Comparison of ENCODE assay signal across 11 cellular contexts in the genomic region with DNA sequence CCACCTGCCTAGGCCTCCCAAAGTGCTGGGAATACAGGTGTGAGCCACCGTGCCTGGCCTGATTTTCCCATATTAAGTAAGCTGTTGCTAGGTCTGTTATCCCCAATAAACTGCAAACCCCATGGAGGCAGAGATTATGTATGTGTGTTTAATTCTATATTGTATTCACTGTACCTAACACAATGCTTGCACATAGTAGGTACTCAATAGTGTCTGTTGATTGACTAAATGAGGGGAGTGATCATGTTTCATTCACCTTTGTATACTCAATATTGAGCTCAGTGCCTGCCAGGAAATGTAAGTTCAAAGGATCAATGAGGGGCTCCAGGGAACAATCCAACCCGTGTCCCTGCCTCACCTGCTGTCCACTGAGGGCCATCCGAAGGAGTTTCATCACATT.
"Had no signal": no experiment of that assay in that cellular context is flagged by ENCODE, and none has a peak within 500 bp of the region (broad histone marks: within the 10 kb centered on the region; RNA-seq: fewer than 3 reads in every experiment).

No MANE protein-coding gene starts in this region.

- DNase-seq: GM23248, GOT3, H7, HFFc6, IMR-90, Kasumi-1, KBM-7 had no signal

- H3K27ac Mint-ChIP-seq: HFFc6 had no signal

- ATAC-seq: HCT116 had no signal

- H3K9me3 Mint-ChIP-seq: HFFc6 had no signal

- H3K4me2 ChIP-seq: KMS-11 had no signal

- H3K9me3 ChIP-seq: HAP-1 had no signal

- H3K4me3 Mint-ChIP-seq: HFFc6 had no signal

- H2AFZ ChIP-seq: GM23248 had no signal

- H3K4me1 ChIP-seq: HAP-1 had no signal

- H3K9ac ChIP-seq: GM23248, KMS-11 had no signal

- H3K27ac ChIP-seq: GM23248, HL-60, KMS-11 had no signal

- H3K4me3 ChIP-seq: GM23248, HAP-1 had no signal
